8 cellular contexts compared by ENCODE assay signal in genomic region chr1:25616080-25616931, GRCh38.
DNase-seq lines count a peak whose midpoint lies in the region; ATAC-seq and TF ChIP-seq lines count a peak whose summit lies in the region.

TSS of gene MAN1C1 (plus strand) at chr1:25616791. CDS start at chr1:25617798, 1,007 bp downstream.

- ATAC-seq in GM18519 (IDR thresholded peaks at IDR 0.05; ENCODE audit: low FRiP score, unreplicated experiment) (peak; percentile 31), HG03159 (IDR thresholded peaks at IDR 0.05; ENCODE audit: unreplicated experiment) (peak; percentile 56)

- TF ChIP-seq CTCF in coronary artery (IDR thresholded peaks at IDR 0.05): no peak

- H3K4me3 ChIP-seq in ACC112 (ENCODE audit: low read depth, low read length) (peak within 1 kb of the TSS; percentile 85), coronary artery (peak within 1 kb of the TSS; percentile 82)

- no peaks in the 10 kb centered on the region for H3K36me3 ChIP-seq in ACC112 (ENCODE audit: insufficient read depth, low read length)

- peaks cover 18% of the 10 kb centered on the region for H3K4me1 ChIP-seq in ACC112 (ENCODE audit: control insufficient read depth, insufficient read depth, low read length, unreplicated experiment)

- H2AFZ ChIP-seq in ACC112 (ENCODE audit: low read length, unreplicated experiment): peak within 1 kb of the TSS; percentile 98

- peak; percentile 86 for DNase-seq in NCI-H510A treated with DMSO at 0.1 percent for 48 hours (lab: John Stamatoyannopoulos, UW)
- DNase-seq in activated CD4-positive, alpha-beta T cell treated with anti-CD3 and anti-CD28 coated beads for 48 hours: peak; percentile 75
- peak; percentile 87 for DNase-seq in coronary artery (ENCODE audit: low spot score)
- DNase-seq in left kidney (ENCODE audit: low read depth, low spot score): peak; percentile 95
- peak; percentile 75 to 76 for DNase-seq in stimulated activated CD4-positive, alpha-beta T cell treated with anti-CD3 and anti-CD28 coated beads, Interleukin-1b, Interleukin-23, amount 100 ng/mL, for 4 hours (ENCODE audit: low read depth in 2 of 2)

- peaks cover 65% of the 10 kb centered on the region for H3K27me3 ChIP-seq in ACC112 (ENCODE audit: insufficient read depth, low read length)

- H3K79me2 ChIP-seq in ACC112 (ENCODE audit: control insufficient read depth, insufficient read depth, low read length, unreplicated experiment): no peaks in the 10 kb centered on the region

- H3K27ac ChIP-seq in ACC112 (ENCODE audit: low read depth, low read length) (no peak within 1 kb of the TSS), coronary artery (peak within 1 kb of the TSS; percentile 85 to 93)
